ENCODE assay signal across 20 cellular contexts in the genomic region with DNA sequence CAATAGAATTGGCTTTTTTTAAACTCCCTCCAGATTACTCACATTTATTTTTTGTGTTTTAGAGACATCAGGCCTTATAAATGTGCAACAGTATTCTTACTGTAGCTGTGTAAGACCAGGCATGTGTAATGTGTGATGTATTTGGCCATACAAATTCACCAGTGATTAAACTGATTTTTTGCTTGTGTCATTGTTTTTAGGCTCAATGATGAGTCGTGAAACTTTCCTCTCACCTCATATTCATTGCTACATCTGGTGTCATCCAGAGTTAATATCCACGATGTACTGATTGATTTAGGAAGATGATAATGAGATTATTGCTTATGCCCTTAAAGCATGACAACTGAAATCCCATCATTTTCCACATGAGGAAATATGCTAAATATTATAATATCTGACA.
"Had no signal": no experiment of that assay in that cellular context is flagged by ENCODE, and none has a peak within 500 bp of the region (broad histone marks: within the 10 kb centered on the region; RNA-seq: fewer than 3 reads in every experiment).

No MANE protein-coding gene starts in this region.

- H3K36me3 ChIP-seq: brain microvascular endothelial cell, thyroid gland had no signal

- FAIRE-seq: endometrium had no signal

- DNase-seq: activated CD4-positive, alpha-beta T cell treated with anti-CD3 and anti-CD28 coated beads, Interleukin-2, amount 10 ng/mL, durations not matched to agents 7 days and 5 days; activated CD4-positive, CD25-positive, alpha-beta regulatory T cell; activated CD8-positive, alpha-beta T cell treated with anti-CD3 and anti-CD28 coated beads, Interleukin-2, amount 10 ng/mL, durations not matched to agents 7 days and 5 days; activated naive CD4-positive, alpha-beta T cell treated with anti-CD3 and anti-CD28 coated beads for 36 hours; activated T-cell treated with anti-CD3 and anti-CD28 coated beads, Interleukin-2, amount 50 U/mL, for 4 hours; anterior cingulate cortex; brain microvascular endothelial cell; foreskin keratinocyte; hippocampal formation; islet precursor cell; midbrain; nephron progenitor cell; nucleus accumbens; stimulated activated CD4-positive, alpha-beta T cell treated with anti-CD3 and anti-CD28 coated beads, Interleukin-2, amount 100 ng/mL, for 24 hours; stimulated activated naive CD4-positive, alpha-beta T cell treated with Interleukin-2 at 50 U/mL for 16 hours; T-cell; thyroid gland had no signal

- ATAC-seq: activated CD8-positive, alpha-beta T cell treated with anti-CD3 and anti-CD28 coated beads, Interleukin-2, amount 10 ng/mL, durations not matched to agents 7 days and 5 days; activated T-cell treated with anti-CD3 and anti-CD28 coated beads, Interleukin-2, amount 50 U/mL, for 4 hours; foreskin keratinocyte; T-cell had no signal

- H3K4me3 ChIP-seq: coronary artery, thyroid gland had no signal

- H3K9me3 Mint-ChIP-seq: activated CD4-positive, alpha-beta T cell treated with anti-CD3 and anti-CD28 coated beads, Interleukin-2, amount 10 ng/mL, durations not matched to agents 7 days and 5 days; activated naive CD4-positive, alpha-beta T cell treated with anti-CD3 and anti-CD28 coated beads for 36 hours; activated T-cell treated with anti-CD3 and anti-CD28 coated beads, Interleukin-2, amount 50 U/mL, for 4 hours; central memory CD8-positive, alpha-beta T cell; nephron progenitor cell; T-cell had no signal

- H3K27ac Mint-ChIP-seq: activated CD4-positive, alpha-beta T cell treated with anti-CD3 and anti-CD28 coated beads, Interleukin-2, amount 10 ng/mL, durations not matched to agents 7 days and 5 days; activated CD8-positive, alpha-beta T cell treated with anti-CD3 and anti-CD28 coated beads, Interleukin-2, amount 10 ng/mL, durations not matched to agents 7 days and 5 days; activated naive CD4-positive, alpha-beta T cell treated with anti-CD3 and anti-CD28 coated beads for 36 hours; nephron progenitor cell; T-cell had no signal

- H3K27ac ChIP-seq: brain microvascular endothelial cell, coronary artery, foreskin keratinocyte, thyroid gland had no signal

- H3K27me3 Mint-ChIP-seq: activated CD4-positive, alpha-beta T cell treated with anti-CD3 and anti-CD28 coated beads, Interleukin-2, amount 10 ng/mL, durations not matched to agents 7 days and 5 days; central memory CD8-positive, alpha-beta T cell; T-cell had no signal

- H3K9me3 ChIP-seq: thyroid gland had no signal

- H3K4me1 Mint-ChIP-seq: activated CD4-positive, alpha-beta T cell treated with anti-CD3 and anti-CD28 coated beads, Interleukin-2, amount 10 ng/mL, durations not matched to agents 7 days and 5 days; central memory CD8-positive, alpha-beta T cell; nephron progenitor cell; T-cell had no signal

- H3K4me3 Mint-ChIP-seq: activated CD4-positive, alpha-beta T cell treated with anti-CD3 and anti-CD28 coated beads, Interleukin-2, amount 10 ng/mL, durations not matched to agents 7 days and 5 days; activated CD8-positive, alpha-beta T cell treated with anti-CD3 and anti-CD28 coated beads, Interleukin-2, amount 10 ng/mL, durations not matched to agents 7 days and 5 days; activated naive CD4-positive, alpha-beta T cell treated with anti-CD3 and anti-CD28 coated beads for 36 hours; activated T-cell treated with anti-CD3 and anti-CD28 coated beads, Interleukin-2, amount 50 U/mL, for 4 hours; central memory CD8-positive, alpha-beta T cell; nephron progenitor cell; T-cell had no signal

- H3K4me1 ChIP-seq: thyroid gland had no signal

- H3K27me3 ChIP-seq: brain microvascular endothelial cell, foreskin keratinocyte, thyroid gland had no signal
